Comparison of ENCODE assay signal across 7 cellular contexts in the genomic region with DNA sequence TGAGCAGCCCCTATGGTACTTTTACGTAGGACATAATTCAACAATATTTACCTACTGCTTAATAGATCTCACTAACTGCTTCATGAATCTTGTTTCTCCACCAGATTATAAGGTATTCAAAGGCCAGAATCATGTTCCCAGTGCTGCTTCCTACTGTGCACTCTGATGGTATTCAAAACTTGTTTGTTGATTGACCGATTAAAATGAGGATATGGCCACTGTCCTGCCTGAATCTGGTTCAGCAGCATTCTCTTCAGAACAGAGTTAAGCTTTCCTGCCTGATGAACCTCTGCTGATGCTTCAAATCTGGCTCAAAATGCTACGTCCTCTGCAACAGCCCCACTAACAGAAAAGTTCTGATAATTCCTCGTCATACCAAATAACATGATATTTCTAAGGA.
"Had no signal": no experiment of that assay in that cellular context is flagged by ENCODE, and none has a peak within 500 bp of the region (broad histone marks: within the 10 kb centered on the region; RNA-seq: fewer than 3 reads in every experiment).

No MANE protein-coding gene starts in this region.

- H3K4me1 Mint-ChIP-seq: IgD-negative memory B cell had no signal

- DNase-seq: H7, HFFc6 had no signal

- ATAC-seq: GM23338, HCT116, HepG2 had no signal

- FAIRE-seq: H1, HepG2 had no signal

- H3K36me3 Mint-ChIP-seq: IgD-negative memory B cell had no signal

- H3K9me3 Mint-ChIP-seq: GM23338 had no signal

- H3K27ac Mint-ChIP-seq: GM23338, HFFc6, IgD-negative memory B cell had no signal

- H3K4me3 Mint-ChIP-seq: GM23338, HFFc6, IgD-negative memory B cell had no signal
